In the genomic region with DNA sequence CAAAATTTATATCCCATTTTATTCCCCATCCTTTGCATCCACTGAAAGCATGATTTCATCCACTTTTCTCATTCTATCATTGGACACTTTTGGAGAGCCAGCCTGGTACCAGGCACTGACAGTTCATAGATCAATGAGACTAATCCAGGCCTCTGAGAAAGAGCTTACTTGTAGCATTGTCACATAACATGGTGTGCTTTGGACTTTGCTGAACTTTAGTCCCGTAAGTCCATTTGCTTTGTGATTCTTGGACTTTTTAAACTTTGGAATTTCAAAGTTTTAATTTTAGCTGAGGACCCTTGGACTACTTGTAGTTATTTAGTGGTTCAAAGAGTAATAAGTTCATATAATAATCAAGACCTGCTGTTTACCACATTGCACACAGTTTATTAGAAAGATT, we compare ENCODE assay signal across 1 cellular context.
TF ChIP-seq lines count a peak whose summit lies in the region.

No MANE protein-coding gene starts in this region.

TF ChIP-seq in SK-N-SH, 30 proteins besides CTCF, POLR2A, EP300 and RAD21 (continued from another document):
- TF ChIP-seq, protein P1, sequence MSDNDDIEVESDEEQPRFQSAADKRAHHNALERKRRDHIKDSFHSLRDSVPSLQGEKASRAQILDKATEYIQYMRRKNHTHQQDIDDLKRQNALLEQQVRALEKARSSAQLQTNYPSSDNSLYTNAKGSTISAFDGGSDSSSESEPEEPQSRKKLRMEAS (IDR thresholded peaks at IDR 0.05; ENCODE audit: low read depth): no peak
- TF ChIP-seq POLR2AphosphoS5 (IDR thresholded peaks at IDR 0.05; ENCODE audit: low read depth, low read length) (no peak), FOSL2 (IDR thresholded peaks at IDR 0.05; ENCODE audit: borderline replicate concordance, low read depth) (no peak)
